Comparison of ENCODE assay signal across 32 cellular contexts in the genomic region with DNA sequence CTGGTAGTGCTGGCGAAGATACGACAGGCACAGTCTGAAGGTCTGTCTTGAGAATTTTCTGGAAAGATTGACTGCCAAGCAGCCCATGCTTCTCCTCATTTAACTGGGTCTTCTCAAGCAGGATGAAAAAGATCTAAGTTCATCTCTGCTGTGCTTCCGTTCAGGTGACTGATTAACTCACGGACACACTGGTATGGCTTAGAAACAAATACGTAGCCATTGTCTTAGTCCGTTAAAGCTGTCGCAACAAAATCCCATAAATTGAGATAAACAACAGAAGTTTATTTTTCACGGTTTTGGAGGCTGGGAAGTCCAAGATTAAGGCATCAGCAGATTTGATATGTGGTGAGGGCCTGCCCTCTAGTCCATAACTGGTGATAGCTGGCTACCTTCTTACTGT. TPM values are rescaled to one million over a fixed set of nuclear protein-coding genes. Genes with fewer than 3 reads are reported as not detected.
"Had no signal": no experiment of that assay in that cellular context is flagged by ENCODE, and none has a peak within 500 bp of the region (broad histone marks: within the 10 kb centered on the region; RNA-seq: fewer than 3 reads in every experiment).

No MANE protein-coding gene starts in this region.

- H3K9me3 ChIP-seq: ascending aorta, Peyer's patch, SJSA1, SK-N-SH had no signal

- H3K36me3 ChIP-seq: ascending aorta, cardiac muscle cell, Peyer's patch, SJSA1 had no signal

- H3K4me2 ChIP-seq: SK-N-SH had no signal

- ATAC-seq: activated CD8-positive, alpha-beta T cell treated with anti-CD3 and anti-CD28 coated beads for 36 hours; activated T-cell treated with anti-CD3 and anti-CD28 coated beads, Interleukin-2, amount 50 U/mL, for 72 hours; activated T-helper 17 cell treated with anti-CD3 and anti-CD28 coated beads, Interleukin-2, amount 50 U/mL, for 72 hours; K562; PC-3 had no signal

- H3K9me2 ChIP-seq: SK-N-SH had no signal

- H3K4me3 ChIP-seq: ascending aorta, cardiac muscle cell, K562, Peyer's patch, SJSA1 had no signal

- H3K9me3 Mint-ChIP-seq: activated CD4-positive, alpha-beta T cell treated with anti-CD3 and anti-CD28 coated beads, Interleukin-2, amount 10 ng/mL, durations not matched to agents 24 days and 14 days; activated CD8-positive, alpha-beta T cell treated with anti-CD3 and anti-CD28 coated beads for 36 hours; activated naive CD4-positive, alpha-beta T cell treated with anti-CD3 and anti-CD28 coated beads, Interleukin-2, amount 50 U/mL, for 24 hours; activated naive CD8-positive, alpha-beta T cell treated with anti-CD3 and anti-CD28 coated beads, Interleukin-2, amount 10 ng/mL, durations not matched to agents 7 days and 5 days; activated T-cell treated with anti-CD3 and anti-CD28 coated beads, Interleukin-2, amount 50 U/mL, for 72 hours; activated T-helper 17 cell treated with anti-CD3 and anti-CD28 coated beads, Interleukin-2, amount 50 U/mL, for 72 hours; T-helper 1 cell treated with Interleukin-12 subunit alpha and Interleukin-12 subunit beta and Interleukin-4 antibody, amounts not matched to agents 30 μg/mL and 1 μg/mL, for 36 hours; T-helper 2 cell treated with Interferon-gamma antibody and Interleukin-4, amounts not matched to agents 5 μg/mL and 100 μg/mL, for 36 hours had no signal

- H3K27me3 Mint-ChIP-seq: activated CD8-positive, alpha-beta T cell treated with anti-CD3 and anti-CD28 coated beads for 36 hours; activated naive CD4-positive, alpha-beta T cell treated with anti-CD3 and anti-CD28 coated beads, Interleukin-2, amount 50 U/mL, for 24 hours; activated T-helper 17 cell treated with anti-CD3 and anti-CD28 coated beads, Interleukin-2, amount 50 U/mL, for 72 hours had no signal

- H3K4me1 ChIP-seq: ascending aorta, SJSA1 had no signal

- H3K4me1 Mint-ChIP-seq: activated CD4-positive, alpha-beta T cell treated with anti-CD3 and anti-CD28 coated beads, Interleukin-2, amount 10 ng/mL, durations not matched to agents 24 days and 14 days; activated naive CD4-positive, alpha-beta T cell treated with anti-CD3 and anti-CD28 coated beads, Interleukin-2, amount 50 U/mL, for 24 hours; activated naive CD8-positive, alpha-beta T cell treated with anti-CD3 and anti-CD28 coated beads, Interleukin-2, amount 10 ng/mL, durations not matched to agents 7 days and 5 days; activated T-helper 17 cell treated with anti-CD3 and anti-CD28 coated beads, Interleukin-2, amount 50 U/mL, for 72 hours had no signal

- H3K4me3 Mint-ChIP-seq: activated CD4-positive, alpha-beta T cell treated with anti-CD3 and anti-CD28 coated beads, Interleukin-2, amount 10 ng/mL, durations not matched to agents 24 days and 14 days; activated CD8-positive, alpha-beta T cell treated with anti-CD3 and anti-CD28 coated beads for 36 hours; activated naive CD4-positive, alpha-beta T cell treated with anti-CD3 and anti-CD28 coated beads, Interleukin-2, amount 50 U/mL, for 24 hours; activated naive CD8-positive, alpha-beta T cell treated with anti-CD3 and anti-CD28 coated beads, Interleukin-2, amount 10 ng/mL, durations not matched to agents 7 days and 5 days; activated T-cell treated with anti-CD3 and anti-CD28 coated beads, Interleukin-2, amount 50 U/mL, for 72 hours; activated T-helper 17 cell treated with anti-CD3 and anti-CD28 coated beads, Interleukin-2, amount 50 U/mL, for 72 hours; T-helper 1 cell treated with Interleukin-12 subunit alpha and Interleukin-12 subunit beta and Interleukin-4 antibody, amounts not matched to agents 30 μg/mL and 1 μg/mL, for 36 hours; T-helper 2 cell treated with Interferon-gamma antibody and Interleukin-4, amounts not matched to agents 5 μg/mL and 100 μg/mL, for 36 hours had no signal

- H3K36me3 Mint-ChIP-seq: activated naive CD4-positive, alpha-beta T cell treated with anti-CD3 and anti-CD28 coated beads, Interleukin-2, amount 50 U/mL, for 24 hours; activated naive CD8-positive, alpha-beta T cell treated with anti-CD3 and anti-CD28 coated beads, Interleukin-2, amount 10 ng/mL, durations not matched to agents 7 days and 5 days had no signal

- H3K9ac ChIP-seq: SK-N-SH had no signal

- H3K27me3 ChIP-seq: ascending aorta, cardiac muscle cell, Peyer's patch, SJSA1 had no signal

- DNase-seq: activated CD4-positive, alpha-beta T cell treated with anti-CD3 and anti-CD28 coated beads, Interleukin-2, amount 10 ng/mL, durations not matched to agents 24 days and 14 days; activated CD4-positive, alpha-beta T cell treated with anti-CD3 and anti-CD28 coated beads, Interleukin-2, amount 50 U/mL, for 4 hours; activated CD8-positive, alpha-beta T cell treated with anti-CD3 and anti-CD28 coated beads for 36 hours; activated gamma-delta T cell; activated naive CD4-positive, alpha-beta T cell treated with Interleukin-2 at 50 U/mL for 16 hours; activated naive CD8-positive, alpha-beta T cell treated with anti-CD3 and anti-CD28 coated beads, Interleukin-2, amount 10 ng/mL, durations not matched to agents 7 days and 5 days; activated T-cell treated with anti-CD3 and anti-CD28 coated beads, Interleukin-2, amount 50 U/mL, for 1 hour; activated T-cell treated with anti-CD3 and anti-CD28 coated beads, Interleukin-2, amount 50 U/mL, for 72 hours; amygdala; NCI-H1105; NCI-H1417 treated with DMSO at 0.1 percent for 48 hours; NCI-H187 treated with DMSO at 0.1 percent for 48 hours; NCI-H2081 treated with DMSO at 0.1 percent for 48 hours; NCI-H345; NCI-H510A; NCI-H526; NCI-H748 treated with DMSO at 0.1 percent for 48 hours; NK-92 treated with Interleukin-12 subunit alpha and Interleukin-12 subunit beta, amount 100 ng/mL, for 24 hours; PC-3; Peyer's patch; RPMI8226; SHP77 treated with DMSO at 0.1 percent for 48 hours; SK-N-SH had no signal

- H3K27ac Mint-ChIP-seq: activated CD4-positive, alpha-beta T cell treated with anti-CD3 and anti-CD28 coated beads, Interleukin-2, amount 10 ng/mL, durations not matched to agents 24 days and 14 days; activated CD8-positive, alpha-beta T cell treated with anti-CD3 and anti-CD28 coated beads for 36 hours; activated naive CD4-positive, alpha-beta T cell treated with anti-CD3 and anti-CD28 coated beads, Interleukin-2, amount 50 U/mL, for 24 hours; activated naive CD8-positive, alpha-beta T cell treated with anti-CD3 and anti-CD28 coated beads, Interleukin-2, amount 10 ng/mL, durations not matched to agents 7 days and 5 days; activated T-cell treated with anti-CD3 and anti-CD28 coated beads, Interleukin-2, amount 50 U/mL, for 72 hours; activated T-helper 17 cell treated with anti-CD3 and anti-CD28 coated beads, Interleukin-2, amount 50 U/mL, for 72 hours; T-helper 1 cell treated with Interleukin-12 subunit alpha and Interleukin-12 subunit beta and Interleukin-4 antibody, amounts not matched to agents 30 μg/mL and 1 μg/mL, for 36 hours; T-helper 2 cell treated with Interferon-gamma antibody and Interleukin-4, amounts not matched to agents 5 μg/mL and 100 μg/mL, for 36 hours had no signal

- H3K27ac ChIP-seq: ascending aorta, cardiac muscle cell, Peyer's patch, SJSA1 had no signal

RNA-seq across cellular contexts. Expression of gene SPINK2, which starts 39.5 kb away (rescaled TPM):
- total RNA-seq: activated T-cell treated with anti-CD3 and anti-CD28 coated beads, Interleukin-2, amount 50 U/mL, for 72 hours; activated T-helper 17 cell treated with anti-CD3 and anti-CD28 coated beads, Interleukin-2, amount 50 U/mL, for 72 hours; ascending aorta; cardiac muscle cell; K562; MCF 10A; PC-3; Peyer's patch; SJSA1 had no signal
- polyA plus RNA-seq: cardiac muscle cell, K562, SK-N-SH had no signal
